Comparison of ENCODE assay signal across 10 cellular contexts in the genomic region with DNA sequence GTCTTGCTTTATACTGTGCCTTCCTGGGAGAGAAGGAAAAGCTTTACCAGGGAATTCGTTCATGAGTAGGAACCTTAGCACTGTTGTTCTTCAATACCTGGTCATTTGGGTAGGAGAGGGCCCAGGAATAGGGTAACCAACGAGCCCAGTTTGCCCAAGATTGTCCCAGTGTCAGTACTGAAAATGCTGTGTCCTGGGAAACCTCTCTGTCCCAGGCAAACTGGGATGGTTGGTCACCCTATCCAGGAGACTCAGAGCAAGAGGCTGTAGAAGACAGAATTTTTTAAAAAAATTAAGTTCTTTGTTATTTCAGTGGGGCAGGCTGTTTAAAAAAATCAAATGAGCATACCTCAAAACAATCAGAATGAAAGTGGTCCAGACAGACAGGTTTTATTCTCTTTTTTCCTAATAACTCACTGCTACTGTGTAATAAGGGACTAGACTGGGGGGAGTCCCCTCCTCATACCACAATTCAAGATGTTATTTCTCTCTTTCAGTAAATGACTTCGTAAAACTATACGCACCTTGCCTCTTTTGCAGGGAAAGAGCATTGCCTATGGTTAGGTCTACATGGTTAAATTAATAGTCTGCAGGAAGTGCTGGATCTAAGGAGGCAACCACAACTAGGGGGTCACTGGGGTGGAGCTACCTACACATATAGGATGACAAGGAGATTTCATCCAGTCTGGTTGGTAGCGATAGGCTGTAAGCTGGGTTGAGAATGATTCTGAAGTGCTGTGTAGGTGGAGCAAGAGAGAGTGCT. TPM values are rescaled to one million over a fixed set of nuclear protein-coding genes. Genes with fewer than 3 reads are reported as not detected.
DNase-seq lines count a peak whose midpoint lies in the region; ATAC-seq and TF ChIP-seq lines count a peak whose summit lies in the region.
"Had no signal": no experiment of that assay in that cellular context is flagged by ENCODE, and none has a peak within 500 bp of the region (broad histone marks: within the 10 kb centered on the region; RNA-seq: fewer than 3 reads in every experiment).

No MANE protein-coding gene starts in this region.

- DNase-seq in SK-N-SH, result no peak
- DNase-seq in activated CD4-positive, alpha-beta T cell treated with anti-CD3 and anti-CD28 coated beads, Interleukin-2, amount 10 ng/mL, durations not matched to agents 7 days and 5 days, result no peak
- DNase-seq in stimulated activated CD4-positive, alpha-beta T cell treated with anti-CD3 and anti-CD28 coated beads, Interleukin-4, amount 100 ng/mL, for 24 hours, result peak; percentile 76
- no peak for DNase-seq in smooth muscle cell (lab: John Stamatoyannopoulos, UW; ENCODE audit: unreplicated experiment)
- DNase-seq in substantia nigra (lab: John Stamatoyannopoulos, UW), result no peak
- DNase-seq in NCI-H226, result no peak
- DNase-seq: NCI-H1694 had no signal

- POLR2A ChIA-PET in SK-N-SH (lab: Yijun Ruan, JAX), result no interaction called here
- POLR2A ChIA-PET in activated CD4-positive, alpha-beta T cell treated with anti-CD3 and anti-CD28 coated beads, Interleukin-2, amount 10 ng/mL, durations not matched to agents 7 days and 5 days (lab: Charles Lee), result no interaction called here

- H3K79me2 ChIP-seq in SK-N-SH (ENCODE audit: insufficient read depth) (peaks cover 69% of the 10 kb centered on the region), smooth muscle cell (ENCODE audit: low read depth) (peaks cover 16% of the 10 kb centered on the region)

- WGBS in SK-N-SH (ENCODE audit: low lambda C conversion rate), result 94% methylated on average over 5 of the region's 5 CpGs
- 97% methylated on average over 5 of the region's 5 CpGs for WGBS in smooth muscle cell (ENCODE audit: low lambda C conversion rate)

- TF ChIP-seq EP300 in SK-N-SH (IDR thresholded peaks at IDR 0.05; ENCODE audit: borderline replicate concordance in 1 of 2, low read depth in 1 of 2, low read length in 1 of 2), result no peak

- H3K27ac Mint-ChIP-seq in activated CD4-positive, alpha-beta T cell treated with anti-CD3 and anti-CD28 coated beads, Interleukin-2, amount 10 ng/mL, durations not matched to agents 7 days and 5 days, result peak overlapping the region; percentile 65

- H3K36me3 Mint-ChIP-seq in activated CD4-positive, alpha-beta T cell treated with anti-CD3 and anti-CD28 coated beads, Interleukin-2, amount 10 ng/mL, durations not matched to agents 7 days and 5 days (ENCODE audit: low read depth), result peaks cover 55% of the 10 kb centered on the region

- H2AFZ ChIP-seq in SK-N-SH (ENCODE audit: low read depth) (no peak overlapping the region), smooth muscle cell (ENCODE audit: low read depth) (no peak overlapping the region)

- peaks cover 55% of the 10 kb centered on the region for H3F3A ChIP-seq in SK-N-SH (replicated peaks; ENCODE audit: insufficient read depth)
- H3F3A ChIP-seq in smooth muscle cell (ENCODE audit: low read depth), result peaks cover 11% of the 10 kb centered on the region

- H3K4me2 ChIP-seq in SK-N-SH (0 out of 2 replicates have a peak overlapping the region, but pooled peaks have one; percentile 77), smooth muscle cell (no peak overlapping the region)

- CTCF ChIA-PET in SK-N-SH (lab: Yijun Ruan, JAX), result interaction anchor here (1.3 to 5.2 kb wide), 3 partner anchors 11 to 202 kb away, joined by 3 to 24 read pairs (median 20); no protein-coding TSS in a partner anchor
- CTCF ChIA-PET in activated CD4-positive, alpha-beta T cell treated with anti-CD3 and anti-CD28 coated beads, Interleukin-2, amount 10 ng/mL, durations not matched to agents 7 days and 5 days (lab: Charles Lee), result interaction anchor here (1.0 to 3.0 kb wide), 5 partner anchors 10 to 202 kb away, joined by 3 to 15 read pairs (median 8); no protein-coding TSS in a partner anchor

- peaks cover 63% of the 10 kb centered on the region for H3K4me1 Mint-ChIP-seq in activated CD4-positive, alpha-beta T cell treated with anti-CD3 and anti-CD28 coated beads, Interleukin-2, amount 10 ng/mL, durations not matched to agents 7 days and 5 days

- no peak for TF ChIP-seq CTCF in SK-N-SH (IDR thresholded peaks at IDR 0.05)
- no peak for TF ChIP-seq CTCF in smooth muscle cell (IDR thresholded peaks at IDR 0.05; ENCODE audit: borderline replicate concordance, insufficient read depth, poor library complexity, severe bottlenecking)

- no peak overlapping the region for H3K9ac ChIP-seq in SK-N-SH
- no peak overlapping the region for H3K9ac ChIP-seq in smooth muscle cell (ENCODE audit: low read depth)

- H4K20me1 ChIP-seq in SK-N-SH (ENCODE audit: insufficient read depth) (no peaks in the 10 kb centered on the region), smooth muscle cell (ENCODE audit: low read depth) (peaks cover 40% of the 10 kb centered on the region)

- no peaks in the 10 kb centered on the region for H3K9me2 ChIP-seq in SK-N-SH

- TF ChIP-seq RAD21 in SK-N-SH (IDR thresholded peaks at IDR 0.05; ENCODE audit: low read length), result no peak

- H3K36me3 ChIP-seq in SK-N-SH (replicated peaks in 1 of 2; ENCODE audit: control insufficient read depth in 1 of 2, insufficient read depth in 2 of 2, low read length in 1 of 2), result peaks cover 25 to 41% of the 10 kb centered on the region in 2 experiments
- H3K36me3 ChIP-seq in smooth muscle cell (ENCODE audit: low read depth), result peaks cover 3% of the 10 kb centered on the region

- H3K4me3 Mint-ChIP-seq in activated CD4-positive, alpha-beta T cell treated with anti-CD3 and anti-CD28 coated beads, Interleukin-2, amount 10 ng/mL, durations not matched to agents 7 days and 5 days, result no peak overlapping the region

- H3K27ac ChIP-seq in SK-N-SH (ENCODE audit: low read depth in 2 of 2, low read length in 1 of 2) (peak overlapping the region; percentile 93 to 98), smooth muscle cell (ENCODE audit: low read depth) (no peak overlapping the region), substantia nigra (ENCODE audit: low read depth, low read length, poor library complexity, severe bottlenecking) (no peak overlapping the region)
- H3K27ac ChIP-seq: 22Rv1 had no signal

- H3K9me3 ChIP-seq in SK-N-SH (no peaks in the 10 kb centered on the region), smooth muscle cell (replicated peaks; ENCODE audit: low read depth) (no peaks in the 10 kb centered on the region)

- ATAC-seq in SK-N-SH treated with all-trans-retinoic acid at 6 μM for 48 hours (no peak), HG02870 (IDR thresholded peaks at IDR 0.05; ENCODE audit: unreplicated experiment) (peak; percentile 75)

- H3K27me3 Mint-ChIP-seq in activated CD4-positive, alpha-beta T cell treated with anti-CD3 and anti-CD28 coated beads, Interleukin-2, amount 10 ng/mL, durations not matched to agents 7 days and 5 days, result no peaks in the 10 kb centered on the region

- peaks cover 16% of the 10 kb centered on the region for H3K9me3 Mint-ChIP-seq in activated CD4-positive, alpha-beta T cell treated with anti-CD3 and anti-CD28 coated beads, Interleukin-2, amount 10 ng/mL, durations not matched to agents 7 days and 5 days

- H3K27me3 ChIP-seq in SK-N-SH (ENCODE audit: insufficient read depth) (no peaks in the 10 kb centered on the region), smooth muscle cell (ENCODE audit: low read depth) (no peaks in the 10 kb centered on the region)

- H3K4me3 ChIP-seq in SK-N-SH (ENCODE audit: low read depth in 2 of 2, low read length in 1 of 2) (no peak overlapping the region), smooth muscle cell (no peak overlapping the region)

- H3K4me1 ChIP-seq in SK-N-SH (ENCODE audit: control insufficient read depth in 1 of 2, insufficient read depth in 2 of 2, low read depth in 1 of 2, low read length in 1 of 2) (peaks cover 35 to 49% of the 10 kb centered on the region in 2 experiments), smooth muscle cell (ENCODE audit: low read depth) (peaks cover 14% of the 10 kb centered on the region)

TF ChIP-seq in SK-N-SH, 30 proteins besides CTCF, POLR2A, EP300 and RAD21:
- TF ChIP-seq TCF12 (IDR thresholded peaks at IDR 0.05) (no peak), SIN3A (IDR thresholded peaks at IDR 0.05; ENCODE audit: borderline replicate concordance, low read depth, low read length) (0 out of 2 replicates have a peak, but pooled peaks have one; percentile 10), CHD2 (IDR thresholded peaks at IDR 0.05; ENCODE audit: low read length, partially characterized antibody) (no peak)

TF ChIP-seq in SK-N-SH treated with all-trans-retinoic acid at 6 μM for 48 hours, 23 proteins besides CTCF, POLR2A, EP300 and RAD21 (continues in another document):
- TF ChIP-seq ZNF8 (CRISPR knock-in tag; IDR thresholded peaks at IDR 0.05), result no peak
- no peak for TF ChIP-seq CSDC2 (CRISPR knock-in tag; IDR thresholded peaks at IDR 0.05)
- no peak for TF ChIP-seq ESRRG (CRISPR knock-in tag; IDR thresholded peaks at IDR 0.05)
- no peak for TF ChIP-seq ZC3H10 (CRISPR knock-in tag; IDR thresholded peaks at IDR 0.05)
- no peak for TF ChIP-seq TCF4 (CRISPR knock-in tag; IDR thresholded peaks at IDR 0.05; ENCODE audit: borderline replicate concordance)
- TF ChIP-seq GLIS3 (CRISPR knock-in tag; IDR thresholded peaks at IDR 0.05), result no peak
- no peak for TF ChIP-seq ISL1 (CRISPR knock-in tag; IDR thresholded peaks at IDR 0.05)
- TF ChIP-seq BACH2 (CRISPR knock-in tag; IDR thresholded peaks at IDR 0.05; ENCODE audit: borderline replicate concordance), result no peak
- no peak for TF ChIP-seq ZNF70 (CRISPR knock-in tag; IDR thresholded peaks at IDR 0.05)
- TF ChIP-seq ZNF565 (CRISPR knock-in tag; conservative IDR thresholded peaks at IDR 0.05; ENCODE audit: low read depth), result no peak

RNA-seq across cellular contexts. Expression of gene FAM133B, which starts 41.1 kb away (rescaled TPM):
- polyA plus RNA-seq in SK-N-SH (2012; rRNA removed), result 13.8 and 16.3 TPM in 2 replicates
- polyA plus RNA-seq in SK-N-SH (2012; cell fraction: cytosol; rRNA removed), result 14.7 and 21.1 TPM in 2 replicates
- 13.0 and 33.6 TPM in 2 replicates for polyA plus RNA-seq in SK-N-SH (2012; cell fraction: nucleus; rRNA removed)
- 10 to 100 TPM; 30.3 to 34.0 TPM for total RNA-seq in activated CD4-positive, alpha-beta T cell treated with anti-CD3 and anti-CD28 coated beads, Interleukin-2, amount 10 ng/mL, durations not matched to agents 7 days and 5 days
- total RNA-seq in smooth muscle cell, result 24.2 and 36.0 TPM in 2 replicates
- polyA plus RNA-seq in smooth muscle cell, result 17.2 and 25.1 TPM in 2 replicates

Comparison
In these comparisons a context has a peak if more than half of its experiments do, and no peak if none do; other contexts are left out.
1. H3K27ac ChIP-seq: peak in SK-N-SH (2 of 2); none in smooth muscle cell (single experiment) and substantia nigra (single experiment).